ENCODE assay signal across 21 cellular contexts in the genomic region with DNA sequence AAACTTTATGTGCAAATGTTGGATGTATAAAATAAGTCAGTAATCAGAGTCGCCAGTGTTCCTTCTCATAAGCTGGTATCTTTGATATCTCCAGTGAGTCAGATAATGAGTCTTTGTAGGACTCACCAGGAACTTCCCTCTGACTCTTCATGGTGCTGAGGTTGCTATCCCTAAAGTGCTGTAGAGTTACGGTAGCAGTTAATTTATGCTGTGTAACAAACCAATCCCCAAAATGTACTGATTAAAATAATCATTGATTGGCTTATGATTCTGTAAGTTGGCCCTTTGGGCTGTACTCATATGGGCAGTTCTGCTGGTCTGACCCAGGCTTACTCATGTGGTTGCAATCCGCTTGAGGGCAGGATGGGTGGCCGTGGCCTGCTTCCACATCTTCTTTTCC.
"Had no signal": no experiment of that assay in that cellular context is flagged by ENCODE, and none has a peak within 500 bp of the region (broad histone marks: within the 10 kb centered on the region; RNA-seq: fewer than 3 reads in every experiment).

No MANE protein-coding gene starts in this region.

- DNase-seq: KBM-7, MG63, NCI-H1092, NCI-H1105 treated with DMSO at 0.1 percent for 48 hours, NCI-H1417 treated with DMSO at 0.1 percent for 48 hours, NCI-H146, NCI-H1694 treated with DMSO at 0.1 percent for 48 hours, NCI-H1930, NCI-H2081, NCI-H2107, NCI-H524, NCI-H526 treated with DMSO at 0.1 percent for 48 hours, NCI-H774, SHP77, SK-N-SH, SW 1271, T-cell had no signal

- H3K9me3 Mint-ChIP-seq: T-cell had no signal

- H3K36me3 ChIP-seq: MG63 had no signal

- H3K27ac Mint-ChIP-seq: T-cell had no signal

- H3K4me3 ChIP-seq: MG63 had no signal

- H3K4me1 Mint-ChIP-seq: T-cell had no signal

- H3K9me3 ChIP-seq: MG63, SK-N-SH had no signal

- H3K4me3 Mint-ChIP-seq: T-cell had no signal

- H3K4me2 ChIP-seq: SK-N-SH had no signal

- H3K27ac ChIP-seq: HL-60, RWPE1 had no signal

- H3K9ac ChIP-seq: SK-N-SH had no signal

- H3K36me3 Mint-ChIP-seq: T-cell had no signal

- FAIRE-seq: HTR-8/SVneo, RCC 7860 had no signal

- H3K27me3 ChIP-seq: MG63 had no signal
